20 cellular contexts compared by ENCODE assay signal in the genomic region with DNA sequence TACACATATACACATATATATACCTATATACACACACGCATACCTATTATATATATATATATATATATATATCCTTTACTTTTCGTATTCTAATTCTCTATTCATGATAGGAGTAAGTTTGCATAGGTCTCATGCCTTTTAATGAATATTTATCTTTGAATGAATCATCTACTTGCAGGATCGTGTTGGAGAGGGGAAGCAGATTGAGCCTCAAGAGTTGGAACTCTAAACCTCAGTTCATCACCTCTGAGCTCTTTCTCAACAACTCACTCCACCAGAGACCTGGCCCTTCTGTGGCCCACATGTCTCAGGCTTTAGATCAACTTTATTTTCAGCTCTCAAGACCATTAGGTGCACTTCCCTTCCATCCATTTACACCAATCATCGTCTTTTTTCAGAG.
"Had no signal": no experiment of that assay in that cellular context is flagged by ENCODE, and none has a peak within 500 bp of the region (broad histone marks: within the 10 kb centered on the region; RNA-seq: fewer than 3 reads in every experiment).

No MANE protein-coding gene starts in this region.

- H3K27me3 ChIP-seq: MG63, SJSA1 had no signal

- H3K4me1 ChIP-seq: SJSA1 had no signal

- H3K27ac ChIP-seq: HL-60, SJSA1 had no signal

- DNase-seq: Karpas-422; KG1; MG63; NCI-H1092; NCI-H1417 treated with DMSO at 0.1 percent for 48 hours; NCI-H146; NCI-H1694 treated with DMSO at 0.1 percent for 48 hours; NCI-H1930; NCI-H2081; NCI-H2107; NCI-H2227 treated with DMSO at 0.1 percent for 48 hours; NCI-H524; NCI-H69; NCI-H774; NK-92 treated with Interleukin-12 subunit alpha and Interleukin-12 subunit beta, amount 100 ng/mL, for 24 hours; Right ventricle myocardium superior; RPMI8226; SIG-M5 had no signal

- H3K4me3 ChIP-seq: MG63, SJSA1 had no signal

- H3K9me3 ChIP-seq: MG63, SJSA1 had no signal

- H3K36me3 ChIP-seq: MG63, SJSA1 had no signal
